2 cellular contexts compared by ENCODE assay signal in genomic region chr6:163083141-163083540, GRCh38.
TF ChIP-seq lines count a peak whose summit lies in the region.

No MANE protein-coding gene starts in this region.

TF ChIP-seq in GM23338, 12 proteins besides CTCF, POLR2A, EP300 and RAD21 (continued from another document):
- TF ChIP-seq, protein P1, sequence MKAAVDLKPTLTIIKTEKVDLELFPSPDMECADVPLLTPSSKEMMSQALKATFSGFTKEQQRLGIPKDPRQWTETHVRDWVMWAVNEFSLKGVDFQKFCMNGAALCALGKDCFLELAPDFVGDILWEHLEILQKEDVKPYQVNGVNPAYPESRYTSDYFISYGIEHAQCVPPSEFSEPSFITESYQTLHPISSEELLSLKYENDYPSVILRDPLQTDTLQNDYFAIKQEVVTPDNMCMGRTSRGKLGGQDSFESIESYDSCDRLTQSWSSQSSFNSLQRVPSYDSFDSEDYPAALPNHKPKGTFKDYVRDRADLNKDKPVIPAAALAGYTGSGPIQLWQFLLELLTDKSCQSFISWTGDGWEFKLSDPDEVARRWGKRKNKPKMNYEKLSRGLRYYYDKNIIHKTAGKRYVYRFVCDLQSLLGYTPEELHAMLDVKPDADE (IDR thresholded peaks at IDR 0.05) = no peak
- TF ChIP-seq EZH2 (IDR thresholded peaks at IDR 0.05; ENCODE audit: low read depth, unreplicated experiment) (no peak), POLR2AphosphoS5 (IDR thresholded peaks at IDR 0.05; ENCODE audit: low read depth) (no peak), JUNB (IDR thresholded peaks at IDR 0.05; ENCODE audit: unreplicated experiment) (no peak), CREB1 (CRISPR knock-in tag; IDR thresholded peaks at IDR 0.05; ENCODE audit: low read depth) (no peak), ZNF114 (CRISPR knock-in tag; IDR thresholded peaks at IDR 0.05) (no peak), STAT1 (IDR thresholded peaks at IDR 0.05; ENCODE audit: unreplicated experiment) (no peak), EZH2phosphoT487 (IDR thresholded peaks at IDR 0.05; ENCODE audit: unreplicated experiment) (no peak), ZNF331 (CRISPR knock-in tag; IDR thresholded peaks at IDR 0.05; ENCODE audit: low read depth) (no peak), ZNF462 (CRISPR knock-in tag; IDR thresholded peaks at IDR 0.05) (peak; percentile 71; the same call in 1 of the 2 replicates), REST (IDR thresholded peaks at IDR 0.05; ENCODE audit: unreplicated experiment) (no peak)

TF ChIP-seq in WTC11, 78 proteins besides CTCF, POLR2A, EP300 and RAD21:
- TF ChIP-seq, protein P2, sequence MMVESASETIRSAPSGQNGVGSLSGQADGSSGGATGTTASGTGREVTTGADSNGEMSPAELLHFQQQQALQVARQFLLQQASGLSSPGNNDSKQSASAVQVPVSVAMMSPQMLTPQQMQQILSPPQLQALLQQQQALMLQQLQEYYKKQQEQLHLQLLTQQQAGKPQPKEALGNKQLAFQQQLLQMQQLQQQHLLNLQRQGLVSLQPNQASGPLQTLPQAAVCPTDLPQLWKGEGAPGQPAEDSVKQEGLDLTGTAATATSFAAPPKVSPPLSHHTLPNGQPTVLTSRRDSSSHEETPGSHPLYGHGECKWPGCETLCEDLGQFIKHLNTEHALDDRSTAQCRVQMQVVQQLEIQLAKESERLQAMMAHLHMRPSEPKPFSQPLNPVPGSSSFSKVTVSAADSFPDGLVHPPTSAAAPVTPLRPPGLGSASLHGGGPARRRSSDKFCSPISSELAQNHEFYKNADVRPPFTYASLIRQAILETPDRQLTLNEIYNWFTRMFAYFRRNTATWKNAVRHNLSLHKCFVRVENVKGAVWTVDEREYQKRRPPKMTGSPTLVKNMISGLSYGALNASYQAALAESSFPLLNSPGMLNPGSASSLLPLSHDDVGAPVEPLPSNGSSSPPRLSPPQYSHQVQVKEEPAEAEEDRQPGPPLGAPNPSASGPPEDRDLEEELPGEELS (CRISPR knock-in tag; IDR thresholded peaks at IDR 0.05) = 0 out of 2 replicates have a peak, but pooled peaks have one; percentile 28
- TF ChIP-seq ZNF232 (CRISPR knock-in tag; IDR thresholded peaks at IDR 0.05) = no peak
